1 cellular context compared by ENCODE assay signal in genomic region chr16:50229149-50229726, GRCh38.
A peak's percentile ranks its signal among the peaks of the same experiment; 100 is the strongest.
TF ChIP-seq lines count a peak whose summit lies in the region.

No MANE protein-coding gene starts in this region.

TF ChIP-seq in K562, 482 proteins besides CTCF, POLR2A, EP300 and RAD21 (continued from another document and continues in another):
- TF ChIP-seq ZBTB40 (IDR thresholded peaks at IDR 0.05) (peak; percentile 48; the same call in 1 of the 2 replicates), ZBTB40 (CRISPR knock-in tag; IDR thresholded peaks at IDR 0.05) (no peak), ZBTB11 (CRISPR knock-in tag; IDR thresholded peaks at IDR 0.05) (no peak), PKNOX1 (IDR thresholded peaks at IDR 0.05) (peak; percentile 53), ERF (CRISPR knock-in tag; IDR thresholded peaks at IDR 0.05) (0 out of 2 replicates have a peak, but pooled peaks have one; percentile 43), ZNF639 (CRISPR knock-in tag; conservative IDR thresholded peaks at IDR 0.05 in 1 of 2, IDR thresholded peaks at IDR 0.05 in 1 of 2) (peak in 1 of 2 experiments; percentile 43; a peak in 1 of 4 replicates), HDAC2 (IDR thresholded peaks at IDR 0.05) (0 out of 2 replicates have a peak, but pooled peaks have one; percentile 36), FOXM1 (IDR thresholded peaks at IDR 0.05; ENCODE audit: low read depth) (peak; percentile 23; the same call in 1 of the 2 replicates), FOXM1 (CRISPR knock-in tag; IDR thresholded peaks at IDR 0.05; ENCODE audit: low read depth) (no peak), ZFP36 (IDR thresholded peaks at IDR 0.05; ENCODE audit: low read depth, low read length, partially characterized antibody) (peak; percentile 46), DNMT1 (IDR thresholded peaks at IDR 0.05) (no peak), ZNF699 (CRISPR knock-in tag; IDR thresholded peaks at IDR 0.05; ENCODE audit: insufficient replicate concordance) (no peak), JUND (IDR thresholded peaks at IDR 0.05; ENCODE audit: borderline replicate concordance, low read depth, low read length) (peak; percentile 82), JUND (tag; IDR thresholded peaks at IDR 0.05; ENCODE audit: borderline replicate concordance, low read depth, low read length) (peak; percentile 81; the same call in 2 of the 3 replicates), CXXC5 (CRISPR knock-in tag; IDR thresholded peaks at IDR 0.05) (peak; percentile 14; the same call in 1 of the 2 replicates), MTA1 (IDR thresholded peaks at IDR 0.05; ENCODE audit: borderline replicate concordance) (peak; percentile 39; the same call in 1 of the 2 replicates), ELF2 (CRISPR knock-in tag; IDR thresholded peaks at IDR 0.05) (no peak), NFIC (IDR thresholded peaks at IDR 0.05) (no peak), ILF3 (IDR thresholded peaks at IDR 0.05; ENCODE audit: borderline replicate concordance) (no peak), FOXJ2 (tag; IDR thresholded peaks at IDR 0.05) (peak; percentile 83), JUN (IDR thresholded peaks at IDR 0.05; ENCODE audit: borderline replicate concordance, low read depth, low read length) (peak; percentile 68), JUN (CRISPR knock-in tag; IDR thresholded peaks at IDR 0.05; ENCODE audit: borderline replicate concordance) (0 out of 2 replicates have a peak, but pooled peaks have one; percentile 34), ZNF316 (IDR thresholded peaks at IDR 0.05) (peak; percentile 17; the same call in 1 of the 2 replicates), SMARCA5 (IDR thresholded peaks at IDR 0.05) (peak; percentile 55; the same call in 1 of the 2 replicates), ZNF175 (CRISPR knock-in tag; IDR thresholded peaks at IDR 0.05; ENCODE audit: low read depth) (peak; percentile 37; the same call in 1 of the 2 replicates), ZNF583 (CRISPR knock-in tag; IDR thresholded peaks at IDR 0.05) (no peak), SFPQ (IDR thresholded peaks at IDR 0.05; ENCODE audit: low read depth, low read length) (no peak), ZNF584 (CRISPR knock-in tag; IDR thresholded peaks at IDR 0.05; ENCODE audit: low read depth) (peak; percentile 54; the same call in 1 of the 2 replicates), RFX1 (IDR thresholded peaks at IDR 0.05) (peak; percentile 66), TBP (optimal IDR thresholded peaks at IDR 0.05; ENCODE audit: low read depth, low read length) (peak; percentile 24), ZNF143 (CRISPR knock-in tag; IDR thresholded peaks at IDR 0.05) (peak; percentile 65), ZNF445 (CRISPR knock-in tag; IDR thresholded peaks at IDR 0.05; ENCODE audit: low read depth) (no peak), HDAC6 (IDR thresholded peaks at IDR 0.05; ENCODE audit: low read depth, low read length) (no peak)
- TF ChIP-seq, protein P1, sequence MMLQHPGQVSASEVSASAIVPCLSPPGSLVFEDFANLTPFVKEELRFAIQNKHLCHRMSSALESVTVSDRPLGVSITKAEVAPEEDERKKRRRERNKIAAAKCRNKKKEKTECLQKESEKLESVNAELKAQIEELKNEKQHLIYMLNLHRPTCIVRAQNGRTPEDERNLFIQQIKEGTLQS (IDR thresholded peaks at IDR 0.05) = peak; percentile 51
- TF ChIP-seq, protein P1 (CRISPR knock-in tag; conservative IDR thresholded peaks at IDR 0.05) = no peak
- TF ChIP-seq, protein P2, sequence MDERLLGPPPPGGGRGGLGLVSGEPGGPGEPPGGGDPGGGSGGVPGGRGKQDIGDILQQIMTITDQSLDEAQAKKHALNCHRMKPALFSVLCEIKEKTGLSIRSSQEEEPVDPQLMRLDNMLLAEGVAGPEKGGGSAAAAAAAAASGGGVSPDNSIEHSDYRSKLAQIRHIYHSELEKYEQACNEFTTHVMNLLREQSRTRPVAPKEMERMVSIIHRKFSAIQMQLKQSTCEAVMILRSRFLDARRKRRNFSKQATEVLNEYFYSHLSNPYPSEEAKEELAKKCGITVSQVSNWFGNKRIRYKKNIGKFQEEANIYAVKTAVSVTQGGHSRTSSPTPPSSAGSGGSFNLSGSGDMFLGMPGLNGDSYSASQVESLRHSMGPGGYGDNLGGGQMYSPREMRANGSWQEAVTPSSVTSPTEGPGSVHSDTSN (CRISPR knock-in tag; IDR thresholded peaks at IDR 0.05; ENCODE audit: low read depth) = no peak
- TF ChIP-seq, protein P2 (tag; conservative IDR thresholded peaks at IDR 0.05; ENCODE audit: low read depth) = no peak; the same call in 1 of the 2 replicates
